In genomic region chr3:18902081-18902793, GRCh38 we compare ENCODE assay signal across 15 cellular contexts.
DNase-seq lines count a peak whose midpoint lies in the region; ATAC-seq and TF ChIP-seq lines count a peak whose summit lies in the region.
"Had no signal": no experiment of that assay in that cellular context is flagged by ENCODE, and none has a peak within 500 bp of the region (broad histone marks: within the 10 kb centered on the region; RNA-seq: fewer than 3 reads in every experiment).

No MANE protein-coding gene starts in this region.

- H3K4ac ChIP-seq in IMR-90 (ENCODE audit: low read depth, low read length) = no peak overlapping the region

- no CpG with 5 or more reads among the region's 2 CpGs for WGBS in IMR-90 (ENCODE audit: extremely low coverage in 2 of 2, insufficient read length in 1 of 2), 2 experiments

- no peaks in the 10 kb centered on the region for H3K36me3 ChIP-seq in IMR-90 (ENCODE audit: control insufficient read depth, insufficient read depth, low read length)

- no peak overlapping the region for H2BK20ac ChIP-seq in IMR-90 (ENCODE audit: low read depth, low read length)

- H2BK15ac ChIP-seq in IMR-90 (ENCODE audit: low read depth, low read length) = no peak overlapping the region

- no peak for TF ChIP-seq POLR2A in IMR-90 (IDR thresholded peaks at IDR 0.05; ENCODE audit: low read depth, low read length)

- H4K20me1 ChIP-seq in IMR-90 (ENCODE audit: insufficient read depth, low read length) = no peaks in the 10 kb centered on the region

- H3K9me1 ChIP-seq in IMR-90 (ENCODE audit: insufficient read depth, low read length) = no peaks in the 10 kb centered on the region

- H3K27ac ChIP-seq in IMR-90 (ENCODE audit: insufficient read depth, low read length) = no peak overlapping the region
- no peak overlapping the region for H3K27ac ChIP-seq in foreskin keratinocyte

- H3K27me3 ChIP-seq in IMR-90 (ENCODE audit: control insufficient read depth, insufficient read depth, low read length) (no peaks in the 10 kb centered on the region), foreskin keratinocyte (no peaks in the 10 kb centered on the region)

- no peak overlapping the region for H3K4me2 ChIP-seq in IMR-90 (ENCODE audit: low read depth, low read length)
- H3K4me2 ChIP-seq: GM23338 had no signal

- intact Hi-C loops in IMR-90 (cut with micrococcal nuclease) = no loop called here

- POLR2A ChIA-PET in IMR-90 (lab: Charles Lee; ENCODE audit: unreplicated experiment) = no interaction called here

- CTCF ChIA-PET in IMR-90 (lab: Yijun Ruan, JAX) = no interaction called here

- H4K5ac ChIP-seq in IMR-90 (ENCODE audit: low read depth, low read length) = no peak overlapping the region

- dilution Hi-C loops in IMR-90 (cut with HindIII; ENCODE audit: low sequenced_read_pairs, unreplicated experiment) = no loop called here

- peaks cover 6% of the 10 kb centered on the region; the same call in 1 of the 2 replicates for H3K9me3 ChIP-seq in IMR-90 (ENCODE audit: control insufficient read depth, insufficient read depth, low read length)
- H3K9me3 ChIP-seq: Caco-2 had no signal

- no peak overlapping the region for H3K18ac ChIP-seq in IMR-90 (ENCODE audit: low read depth, low read length)

- H3K4me1 ChIP-seq in IMR-90 (ENCODE audit: control insufficient read depth, insufficient read depth, low read length) = no peaks in the 10 kb centered on the region
- no peaks in the 10 kb centered on the region for H3K4me1 ChIP-seq in foreskin keratinocyte
- H3K4me1 ChIP-seq: Caco-2 had no signal

- H3K4me3 ChIP-seq in IMR-90 (ENCODE audit: insufficient read depth, low read depth, low read length) = no peak overlapping the region
- H3K4me3 ChIP-seq: GM23338 had no signal

- no peak overlapping the region for H3K23ac ChIP-seq in IMR-90 (ENCODE audit: low read depth, low read length)

- H2BK120ac ChIP-seq in IMR-90 (ENCODE audit: low read depth, low read length) = no peak overlapping the region

- ATAC-seq in IMR-90 (ENCODE audit: low read depth) = no peak
- no peak for ATAC-seq in foreskin keratinocyte
- ATAC-seq: GM23338 had no signal

- in situ Hi-C loops in IMR-90 (cut with MboI; ENCODE audit: low sequenced_read_pairs) = no loop called here
- in situ Hi-C loops in GM13977 (cut with MboI; ENCODE audit: low pct_unique_long_range_greater_than_20kb, low sequenced_read_pairs, unreplicated experiment) = no loop called here

- BruUV-seq in IMR-90 (replicated peaks; lab: Mats Ljungman, UMichigan) = no TSS peak

- no peak overlapping the region for H2AK5ac ChIP-seq in IMR-90 (ENCODE audit: low read depth, low read length)

- H2AFZ ChIP-seq in IMR-90 (replicated peaks; ENCODE audit: low read length, poor library complexity) = no peak overlapping the region
- H2AFZ ChIP-seq: GM23338 had no signal

- H3K14ac ChIP-seq in IMR-90 (replicated peaks; ENCODE audit: low read depth, low read length) = no peak overlapping the region

- no peak for TF ChIP-seq RAD21 in IMR-90 (IDR thresholded peaks at IDR 0.05; ENCODE audit: low read length)

- H3K9ac ChIP-seq in IMR-90 (ENCODE audit: low read depth, low read length) = no peak overlapping the region

- H3K79me1 ChIP-seq in IMR-90 (ENCODE audit: low read depth in 1 of 2, low read length in 2 of 2) = no peaks in the 10 kb centered on the region

- no peak overlapping the region for H4K8ac ChIP-seq in IMR-90 (ENCODE audit: low read depth in 2 of 2, low read length in 2 of 2)

- TF ChIP-seq CTCF in IMR-90 (conservative IDR thresholded peaks at IDR 0.05; ENCODE audit: low read depth, low read length) (no peak), GM13977 (IDR thresholded peaks at IDR 0.05; ENCODE audit: extremely low read depth, insufficient read depth, missing control alignments) (no peak), foreskin keratinocyte (conservative IDR thresholded peaks at IDR 0.05) (no peak)

- H2BK5ac ChIP-seq in IMR-90 (ENCODE audit: low read depth, low read length, poor library complexity, severe bottlenecking) = no peak overlapping the region

- H4K91ac ChIP-seq in IMR-90 (ENCODE audit: insufficient read depth, low read depth, low read length) = no peak overlapping the region

- no peak overlapping the region for H3K56ac ChIP-seq in IMR-90 (ENCODE audit: extremely low read depth, insufficient read depth, low read length)

- no peak overlapping the region for H2AK9ac ChIP-seq in IMR-90 (replicated peaks; ENCODE audit: low read depth, low read length, poor library complexity)

- peak; percentile 17 for DNase-seq in Ammon's horn (ENCODE audit: low spot score)
- DNase-seq in IMR-90 = no peak
- DNase-seq in foreskin melanocyte = peak; percentile 16
- peak; percentile 27 for DNase-seq in putamen (ENCODE audit: low spot score)
- no peak for DNase-seq in GM13977 (ENCODE audit: low spot score)
- DNase-seq in foreskin keratinocyte = no peak
- no peak for DNase-seq in anterior cingulate cortex (lab: John Stamatoyannopoulos, UW)
- DNase-seq: ACHN; Caco-2; CD8-positive, alpha-beta memory T cell; DND-41; GDM1; H9; Karpas-422 had no signal

TF ChIP-seq in IMR-90, 13 proteins besides CTCF, POLR2A, EP300 and RAD21:
- peak; percentile 70 for TF ChIP-seq CEBPB (IDR thresholded peaks at IDR 0.05; ENCODE audit: low read depth, low read length)
- TF ChIP-seq SMC3 (IDR thresholded peaks at IDR 0.05; ENCODE audit: low read depth, low read length) = no peak
- no peak for TF ChIP-seq FOS (IDR thresholded peaks at IDR 0.05; ENCODE audit: low read depth, low read length)

Comparison
In these comparisons a context has a peak if more than half of its experiments do, and no peak if none do; other contexts are left out.
1. DNase-seq: peak in Ammon's horn (single experiment), foreskin melanocyte (single experiment) and putamen (single experiment); none in IMR-90 (single experiment), GM13977 (single experiment), foreskin keratinocyte (0 of 2) and anterior cingulate cortex (0 of 58).